Comparison of ENCODE assay signal across 39 cellular contexts in the genomic region with DNA sequence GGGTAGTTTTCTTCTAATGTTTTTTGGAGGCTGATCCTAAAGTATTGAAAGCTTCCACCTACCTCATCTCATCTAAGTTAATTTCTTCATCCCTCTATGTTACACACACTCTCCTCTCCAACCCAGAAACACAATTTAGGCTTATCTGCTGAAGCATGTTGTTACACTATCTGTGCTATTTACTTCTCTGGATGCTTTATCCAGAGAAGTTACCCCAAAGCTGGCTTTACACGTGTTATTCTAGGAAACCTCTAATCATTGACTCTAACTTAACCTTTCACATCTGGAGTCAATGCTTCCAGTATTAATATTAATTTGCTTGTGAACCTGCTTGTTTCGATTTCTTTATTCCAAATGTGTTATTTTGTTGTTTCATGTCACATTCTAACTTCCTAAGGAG.
"Had no signal": no experiment of that assay in that cellular context is flagged by ENCODE, and none has a peak within 500 bp of the region (broad histone marks: within the 10 kb centered on the region; RNA-seq: fewer than 3 reads in every experiment).

No MANE protein-coding gene starts in this region.

- H3K27me3 Mint-ChIP-seq: activated naive CD4-positive, alpha-beta T cell treated with anti-CD3 and anti-CD28 coated beads, Interleukin-2, amount 10 ng/mL, durations not matched to agents 7 days and 5 days; activated naive CD4-positive, alpha-beta T cell treated with anti-CD3 and anti-CD28 coated beads, Interleukin-2, amount 50 U/mL, for 24 hours; activated naive CD8-positive, alpha-beta T cell treated with anti-CD3 and anti-CD28 coated beads for 36 hours; activated naive CD8-positive, alpha-beta T cell treated with anti-CD3 and anti-CD28 coated beads, Interleukin-2, amount 50 U/mL, for 24 hours; activated T-helper 17 cell treated with anti-CD3 and anti-CD28 coated beads, Interleukin-2, amount 50 U/mL, for 72 hours had no signal

- H3K27me3 ChIP-seq: adrenal gland, ascending aorta, body of pancreas, brain microvascular endothelial cell, breast epithelium, cardiac muscle cell, colonic mucosa had no signal

- ATAC-seq: activated naive CD4-positive, alpha-beta T cell treated with anti-CD3 and anti-CD28 coated beads, Interleukin-2, amount 50 U/mL, for 72 hours; activated naive CD8-positive, alpha-beta T cell treated with anti-CD3 and anti-CD28 coated beads, Interleukin-2, amount 50 U/mL, for 24 hours; activated T-cell treated with anti-CD3 and anti-CD28 coated beads, Interleukin-2, amount 50 U/mL, for 72 hours; activated T-helper 17 cell treated with anti-CD3 and anti-CD28 coated beads, Interleukin-2, amount 50 U/mL, for 72 hours; body of pancreas had no signal

- DNase-seq: activated effector memory CD4-positive, alpha-beta T cell treated with anti-CD3 and anti-CD28 coated beads, Interleukin-2, amount 50 U/mL, for 16 hours; activated effector memory CD4-positive, alpha-beta T cell treated with Interleukin-2 at 50 U/mL for 16 hours; activated gamma-delta T cell; activated gamma-delta T cell treated with Interleukin-2 at 50 U/mL for 16 hours; activated naive CD4-positive, alpha-beta T cell; activated naive CD4-positive, alpha-beta T cell treated with anti-CD3 and anti-CD28 coated beads for 36 hours; activated naive CD4-positive, alpha-beta T cell treated with anti-CD3 and anti-CD28 coated beads, Interleukin-2, amount 10 ng/mL, durations not matched to agents 7 days and 5 days; activated naive CD4-positive, alpha-beta T cell treated with anti-CD3 and anti-CD28 coated beads, Interleukin-2, amount 50 U/mL, for 16 hours; activated naive CD4-positive, alpha-beta T cell treated with Interleukin-2 at 50 U/mL for 16 hours; activated naive CD8-positive, alpha-beta T cell treated with anti-CD3 and anti-CD28 coated beads for 36 hours; activated naive CD8-positive, alpha-beta T cell treated with anti-CD3 and anti-CD28 coated beads, Interleukin-2, amount 10 ng/mL, durations not matched to agents 7 days and 5 days; activated naive CD8-positive, alpha-beta T cell treated with anti-CD3 and anti-CD28 coated beads, Interleukin-2, amount 50 U/mL, for 24 hours; activated T-cell treated with anti-CD3 and anti-CD28 coated beads, Interleukin-2, amount 50 U/mL, for 48 hours; activated T-cell treated with anti-CD3 and anti-CD28 coated beads, Interleukin-2, amount 50 U/mL, for 72 hours; adrenal gland; amniotic stem cell; amygdala; anterior cingulate cortex; aorta; body of pancreas; brain microvascular endothelial cell; caudate nucleus; central memory CD4-positive, alpha-beta T cell; cerebellar nuclear complex; colonic mucosa had no signal

- H3K4me3 Mint-ChIP-seq: activated naive CD4-positive, alpha-beta T cell treated with anti-CD3 and anti-CD28 coated beads for 36 hours; activated naive CD4-positive, alpha-beta T cell treated with anti-CD3 and anti-CD28 coated beads, Interleukin-2, amount 10 ng/mL, durations not matched to agents 7 days and 5 days; activated naive CD4-positive, alpha-beta T cell treated with anti-CD3 and anti-CD28 coated beads, Interleukin-2, amount 50 U/mL, for 24 hours; activated naive CD8-positive, alpha-beta T cell; activated naive CD8-positive, alpha-beta T cell treated with anti-CD3 and anti-CD28 coated beads for 36 hours; activated naive CD8-positive, alpha-beta T cell treated with anti-CD3 and anti-CD28 coated beads, Interleukin-2, amount 10 ng/mL, durations not matched to agents 7 days and 5 days; activated naive CD8-positive, alpha-beta T cell treated with anti-CD3 and anti-CD28 coated beads, Interleukin-2, amount 50 U/mL, for 24 hours; activated T-cell treated with anti-CD3 and anti-CD28 coated beads, Interleukin-2, amount 50 U/mL, for 72 hours; activated T-helper 1 cell treated with anti-CD3 and anti-CD28 coated beads, Interleukin-12 subunit alpha, Interleukin-12 subunit beta, Interleukin-2, Interleukin-4 antibody, amounts not matched to agents 30 ng/mL and 10 ng/mL and 1 ng/mL, durations not matched to agents 14 hours and 24 hours and 36 hours; activated T-helper 17 cell treated with anti-CD3 and anti-CD28 coated beads, Interleukin-2, amount 50 U/mL, for 72 hours; brain; central memory CD8-positive, alpha-beta T cell had no signal

- H3K36me3 Mint-ChIP-seq: activated naive CD4-positive, alpha-beta T cell treated with anti-CD3 and anti-CD28 coated beads, Interleukin-2, amount 10 ng/mL, durations not matched to agents 7 days and 5 days; activated naive CD4-positive, alpha-beta T cell treated with anti-CD3 and anti-CD28 coated beads, Interleukin-2, amount 50 U/mL, for 24 hours; activated naive CD4-positive, alpha-beta T cell treated with anti-CD3 and anti-CD28 coated beads, Interleukin-2, amount 50 U/mL, for 72 hours; activated naive CD8-positive, alpha-beta T cell; activated naive CD8-positive, alpha-beta T cell treated with anti-CD3 and anti-CD28 coated beads for 36 hours; activated naive CD8-positive, alpha-beta T cell treated with anti-CD3 and anti-CD28 coated beads, Interleukin-2, amount 10 ng/mL, durations not matched to agents 7 days and 5 days; brain had no signal

- H3K4me1 ChIP-seq: adrenal gland, ascending aorta, body of pancreas, breast epithelium, colonic mucosa had no signal

- H3K9me3 Mint-ChIP-seq: activated naive CD4-positive, alpha-beta T cell treated with anti-CD3 and anti-CD28 coated beads for 36 hours; activated naive CD4-positive, alpha-beta T cell treated with anti-CD3 and anti-CD28 coated beads, Interleukin-2, amount 10 ng/mL, durations not matched to agents 7 days and 5 days; activated naive CD4-positive, alpha-beta T cell treated with anti-CD3 and anti-CD28 coated beads, Interleukin-2, amount 50 U/mL, for 24 hours; activated naive CD4-positive, alpha-beta T cell treated with anti-CD3 and anti-CD28 coated beads, Interleukin-2, amount 50 U/mL, for 72 hours; activated naive CD8-positive, alpha-beta T cell treated with anti-CD3 and anti-CD28 coated beads for 36 hours; activated naive CD8-positive, alpha-beta T cell treated with anti-CD3 and anti-CD28 coated beads, Interleukin-2, amount 10 ng/mL, durations not matched to agents 7 days and 5 days; activated naive CD8-positive, alpha-beta T cell treated with anti-CD3 and anti-CD28 coated beads, Interleukin-2, amount 50 U/mL, for 24 hours; activated T-cell treated with anti-CD3 and anti-CD28 coated beads, Interleukin-2, amount 50 U/mL, for 72 hours; activated T-helper 1 cell treated with anti-CD3 and anti-CD28 coated beads, Interleukin-12 subunit alpha, Interleukin-12 subunit beta, Interleukin-2, Interleukin-4 antibody, amounts not matched to agents 30 ng/mL and 10 ng/mL and 1 ng/mL, durations not matched to agents 14 hours and 24 hours and 36 hours; activated T-helper 17 cell treated with anti-CD3 and anti-CD28 coated beads, Interleukin-2, amount 50 U/mL, for 72 hours; activated T-helper 2 cell treated with anti-CD3 and anti-CD28 coated beads, Interferon-gamma antibody, Interleukin-2, Interleukin-4, amounts not matched to agents 10 μg/mL and 5 μg/mL and 100 μg/mL, durations not matched to agents 14 hours and 24 hours and 36 hours; central memory CD8-positive, alpha-beta T cell had no signal

- H3K27ac ChIP-seq: adrenal gland, ascending aorta, body of pancreas, brain microvascular endothelial cell, breast epithelium, cardiac muscle cell, colonic mucosa had no signal

- H3K36me3 ChIP-seq: adrenal gland, ascending aorta, brain microvascular endothelial cell, breast epithelium, cardiac muscle cell, colonic mucosa had no signal

- FAIRE-seq: astrocyte, bronchial epithelial cell, colon had no signal

- H3K9me3 ChIP-seq: adrenal gland, ascending aorta, body of pancreas, breast epithelium, colonic mucosa had no signal

- H3K4me1 Mint-ChIP-seq: activated naive CD4-positive, alpha-beta T cell treated with anti-CD3 and anti-CD28 coated beads, Interleukin-2, amount 10 ng/mL, durations not matched to agents 7 days and 5 days; activated naive CD4-positive, alpha-beta T cell treated with anti-CD3 and anti-CD28 coated beads, Interleukin-2, amount 50 U/mL, for 24 hours; activated naive CD8-positive, alpha-beta T cell treated with anti-CD3 and anti-CD28 coated beads for 36 hours; activated naive CD8-positive, alpha-beta T cell treated with anti-CD3 and anti-CD28 coated beads, Interleukin-2, amount 10 ng/mL, durations not matched to agents 7 days and 5 days; activated naive CD8-positive, alpha-beta T cell treated with anti-CD3 and anti-CD28 coated beads, Interleukin-2, amount 50 U/mL, for 24 hours; activated T-helper 17 cell treated with anti-CD3 and anti-CD28 coated beads, Interleukin-2, amount 50 U/mL, for 72 hours; central memory CD8-positive, alpha-beta T cell had no signal

- H3K4me3 ChIP-seq: adrenal gland, ascending aorta, body of pancreas, breast epithelium, cardiac muscle cell, colonic mucosa had no signal

- H3K27ac Mint-ChIP-seq: activated naive CD4-positive, alpha-beta T cell treated with anti-CD3 and anti-CD28 coated beads for 36 hours; activated naive CD4-positive, alpha-beta T cell treated with anti-CD3 and anti-CD28 coated beads, Interleukin-2, amount 10 ng/mL, durations not matched to agents 7 days and 5 days; activated naive CD4-positive, alpha-beta T cell treated with anti-CD3 and anti-CD28 coated beads, Interleukin-2, amount 50 U/mL, for 24 hours; activated naive CD4-positive, alpha-beta T cell treated with anti-CD3 and anti-CD28 coated beads, Interleukin-2, amount 50 U/mL, for 72 hours; activated naive CD8-positive, alpha-beta T cell; activated naive CD8-positive, alpha-beta T cell treated with anti-CD3 and anti-CD28 coated beads for 36 hours; activated naive CD8-positive, alpha-beta T cell treated with anti-CD3 and anti-CD28 coated beads, Interleukin-2, amount 10 ng/mL, durations not matched to agents 7 days and 5 days; activated naive CD8-positive, alpha-beta T cell treated with anti-CD3 and anti-CD28 coated beads, Interleukin-2, amount 50 U/mL, for 24 hours; activated T-cell treated with anti-CD3 and anti-CD28 coated beads, Interleukin-2, amount 50 U/mL, for 72 hours; activated T-helper 1 cell treated with anti-CD3 and anti-CD28 coated beads, Interleukin-12 subunit alpha, Interleukin-12 subunit beta, Interleukin-2, Interleukin-4 antibody, amounts not matched to agents 30 ng/mL and 10 ng/mL and 1 ng/mL, durations not matched to agents 14 hours and 24 hours and 36 hours; activated T-helper 17 cell treated with anti-CD3 and anti-CD28 coated beads, Interleukin-2, amount 50 U/mL, for 72 hours; activated T-helper 2 cell treated with anti-CD3 and anti-CD28 coated beads, Interferon-gamma antibody, Interleukin-2, Interleukin-4, amounts not matched to agents 10 μg/mL and 5 μg/mL and 100 μg/mL, durations not matched to agents 14 hours and 24 hours and 36 hours; brain had no signal
